In genomic region chr15:60381148-60381788, GRCh38 we compare ENCODE assay signal across 17 cellular contexts. TPM values are rescaled to one million over a fixed set of nuclear protein-coding genes. Genes with fewer than 3 reads are reported as not detected.
A peak's percentile ranks its signal among the peaks of the same experiment; 100 is the strongest.
DNase-seq lines count a peak whose midpoint lies in the region; ATAC-seq and TF ChIP-seq lines count a peak whose summit lies in the region.
"Had no signal": no experiment of that assay in that cellular context is flagged by ENCODE, and none has a peak within 500 bp of the region (broad histone marks: within the 10 kb centered on the region; RNA-seq: fewer than 3 reads in every experiment).

No MANE protein-coding gene starts in this region.

- H3K27ac ChIP-seq in ACC112 (ENCODE audit: low read depth, low read length) = peak overlapping the region; percentile 98
- H3K27ac ChIP-seq: ovary had no signal

- no peaks in the 10 kb centered on the region for H3K27me3 ChIP-seq in ACC112 (ENCODE audit: insufficient read depth, low read length)
- H3K27me3 ChIP-seq: ovary had no signal

- ATAC-seq in natural killer cell treated with Interleukin-12 subunit alpha and Interleukin-12 subunit beta and Interleukin-15 and Interleukin-18, amount 100 ng/mL, for 72 hours = no peak
- ATAC-seq: K562 had no signal

- H3K36me3 ChIP-seq in ACC112 (ENCODE audit: insufficient read depth, low read length) = peaks cover 69% of the 10 kb centered on the region
- H3K36me3 ChIP-seq: ovary had no signal

- H3K4me1 Mint-ChIP-seq in nephron progenitor cell = peaks cover 19% of the 10 kb centered on the region
- peaks cover 6 to 7% of the 10 kb centered on the region in 2 donors for H3K4me1 Mint-ChIP-seq in natural killer cell treated with Interleukin-12 subunit alpha and Interleukin-12 subunit beta and Interleukin-15 and Interleukin-18, amount 100 ng/mL, for 72 hours (ENCODE audit: low read depth in 2 of 2)

- DNase-seq in NCI-H226 (peak; percentile 16), dermis blood vessel endothelial cell (peak; percentile 58), nephron progenitor cell (no peak), AG08396 (ENCODE audit: low spot score) (no peak), GM19240 (ENCODE audit: insufficient read length, low spot score) (no peak), SHP77 treated with DMSO at 0.1 percent for 48 hours (lab: John Stamatoyannopoulos, UW) (no peak)
- no peak for DNase-seq in natural killer cell treated with Interleukin-12 subunit alpha and Interleukin-12 subunit beta and Interleukin-15 and Interleukin-18, amount 100 ng/mL, for 72 hours (ENCODE audit: low spot score)
- DNase-seq: activated effector memory CD4-positive, alpha-beta T cell treated with anti-CD3 and anti-CD28 coated beads, Interleukin-2, amount 50 U/mL, for 16 hours; AML-193; caudate nucleus; DMS79 treated with DMSO at 0.1 percent for 48 hours; NCI-H187 treated with DMSO at 0.1 percent for 48 hours; ovary; stimulated activated CD4-positive, alpha-beta T cell treated with anti-CD3 and anti-CD28 coated beads, Interleukin-2, amount 100 ng/mL, for 24 hours had no signal

- no peak overlapping the region for H3K4me3 Mint-ChIP-seq in nephron progenitor cell
- H3K4me3 Mint-ChIP-seq in natural killer cell treated with Interleukin-12 subunit alpha and Interleukin-12 subunit beta and Interleukin-15 and Interleukin-18, amount 100 ng/mL, for 72 hours = no peak overlapping the region

- no peak overlapping the region for H2AFZ ChIP-seq in ACC112 (ENCODE audit: low read length, unreplicated experiment)

- H3K4me3 ChIP-seq in ACC112 (ENCODE audit: low read depth, low read length) = peak overlapping the region; percentile 40; the same call in 1 of the 2 replicates
- H3K4me3 ChIP-seq: K562, lung, ovary had no signal

- H3K36me3 Mint-ChIP-seq in nephron progenitor cell (ENCODE audit: low read depth) = peaks cover 20% of the 10 kb centered on the region
- H3K36me3 Mint-ChIP-seq in natural killer cell treated with Interleukin-12 subunit alpha and Interleukin-12 subunit beta and Interleukin-15 and Interleukin-18, amount 100 ng/mL, for 72 hours = no peaks in the 10 kb centered on the region

- peak overlapping the region; percentile 75 for H3K27ac Mint-ChIP-seq in nephron progenitor cell
- H3K27ac Mint-ChIP-seq in natural killer cell treated with Interleukin-12 subunit alpha and Interleukin-12 subunit beta and Interleukin-15 and Interleukin-18, amount 100 ng/mL, for 72 hours = no peak overlapping the region

- H3K79me2 ChIP-seq in ACC112 (ENCODE audit: control insufficient read depth, insufficient read depth, low read length, unreplicated experiment) = peaks cover 88% of the 10 kb centered on the region

- peaks cover 93% of the 10 kb centered on the region for H3K4me1 ChIP-seq in ACC112 (ENCODE audit: control insufficient read depth, insufficient read depth, low read length, unreplicated experiment)

- no peaks in the 10 kb centered on the region for H3K9me3 Mint-ChIP-seq in nephron progenitor cell
- H3K9me3 Mint-ChIP-seq in natural killer cell treated with Interleukin-12 subunit alpha and Interleukin-12 subunit beta and Interleukin-15 and Interleukin-18, amount 100 ng/mL, for 72 hours = no peaks in the 10 kb centered on the region

- no peak for TF ChIP-seq CTCF in nephron progenitor cell (IDR thresholded peaks at IDR 0.05)

- H3K27me3 Mint-ChIP-seq in nephron progenitor cell (ENCODE audit: low read depth, poor library complexity) = no peaks in the 10 kb centered on the region
- no peaks in the 10 kb centered on the region for H3K27me3 Mint-ChIP-seq in natural killer cell treated with Interleukin-12 subunit alpha and Interleukin-12 subunit beta and Interleukin-15 and Interleukin-18, amount 100 ng/mL, for 72 hours

RNA-seq across cellular contexts. Expression of gene ANXA2, which starts 16.5 kb away (rescaled TPM):
- total RNA-seq in dermis blood vessel endothelial cell = 3,547 and 3,999 TPM in 2 replicates
- 100 to 1,000 TPM in 1 of 2 donors, 10 to 100 TPM in 1; 95.1 to 137 TPM for total RNA-seq in natural killer cell treated with Interleukin-12 subunit alpha and Interleukin-12 subunit beta and Interleukin-15 and Interleukin-18, amount 100 ng/mL, for 72 hours

Comparison
In these comparisons a context has a peak if more than half of its experiments do, and no peak if none do; other contexts are left out.
1. DNase-seq: peak in NCI-H226 (single experiment) and dermis blood vessel endothelial cell (single experiment); none in nephron progenitor cell (single experiment), natural killer cell treated with Interleukin-12 subunit alpha and Interleukin-12 subunit beta and Interleukin-15 and Interleukin-18, amount 100 ng/mL, for 72 hours (single experiment), AG08396 (single experiment), GM19240 (single experiment) and SHP77 treated with DMSO at 0.1 percent for 48 hours (single experiment).
2. RNA of gene ANXA2, which starts 16.5 kb away (total RNA-seq): 3,547 to 3,999 TPM in dermis blood vessel endothelial cell; 95.1 to 137 TPM in natural killer cell treated with Interleukin-12 subunit alpha and Interleukin-12 subunit beta and Interleukin-15 and Interleukin-18, amount 100 ng/mL, for 72 hours; every median in the first group is over 10 times any median in the second.